2 cellular contexts compared by ENCODE assay signal in genomic region chr2:122273785-122274419, GRCh38.
A peak's percentile ranks its signal among the peaks of the same experiment; 100 is the strongest.
TF ChIP-seq lines count a peak whose summit lies in the region.

No MANE protein-coding gene starts in this region.

TF ChIP-seq in K562, 482 proteins besides CTCF, POLR2A, EP300 and RAD21 (continued from another document):
- peak in 1 of 3 experiments; percentile 45; a peak in 1 of 6 replicates for TF ChIP-seq ZBTB11 (CRISPR knock-in tag; IDR thresholded peaks at IDR 0.05)

TF ChIP-seq in neural cell, 6 proteins besides CTCF, POLR2A, EP300 and RAD21 (continued from another document):
- TF ChIP-seq TAF1 (IDR thresholded peaks at IDR 0.05; ENCODE audit: low read depth) (no peak), SMC3 (conservative IDR thresholded peaks at IDR 0.05; ENCODE audit: poor library complexity) (no peak)
